In the genomic region with DNA sequence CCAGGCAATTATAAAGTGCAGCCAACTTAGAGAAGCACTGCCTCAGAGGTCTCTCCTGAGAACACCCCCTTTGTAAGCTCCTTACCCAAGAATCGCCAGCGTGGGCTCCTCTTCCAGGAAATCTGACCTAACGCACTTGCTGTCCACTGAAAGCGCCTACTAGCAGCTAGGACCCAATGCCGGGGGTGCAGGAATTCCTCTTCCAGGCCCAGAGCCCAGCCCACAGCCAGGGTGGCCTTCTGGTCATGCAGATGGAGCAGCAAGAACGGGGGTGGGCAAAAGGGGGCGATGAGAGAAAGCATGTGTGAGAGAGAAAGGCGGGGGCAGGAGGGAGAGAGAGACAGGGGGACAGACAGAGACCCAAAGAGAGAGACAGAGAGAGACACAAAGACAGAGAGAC, we compare ENCODE assay signal across 24 cellular contexts.
"Had no signal": no experiment of that assay in that cellular context is flagged by ENCODE, and none has a peak within 500 bp of the region (broad histone marks: within the 10 kb centered on the region; RNA-seq: fewer than 3 reads in every experiment).

No MANE protein-coding gene starts in this region.

- DNase-seq: activated CD4-positive, alpha-beta T cell treated with anti-CD3 and anti-CD28 coated beads for 4 hours; activated CD4-positive, alpha-beta T cell treated with anti-CD3 and anti-CD28 coated beads, Interleukin-2, amount 50 U/mL, for 48 hours; activated CD8-positive, alpha-beta memory T cell treated with anti-CD3 and anti-CD28 coated beads for 24 hours; activated effector memory CD4-positive, alpha-beta T cell treated with anti-CD3 and anti-CD28 coated beads, Interleukin-2, amount 50 U/mL, for 16 hours; activated naive CD4-positive, alpha-beta T cell treated with anti-CD3 and anti-CD28 coated beads for 36 hours; activated naive CD8-positive, alpha-beta T cell treated with anti-CD3 and anti-CD28 coated beads, Interleukin-2, amount 10 ng/mL, durations not matched to agents 7 days and 5 days; brain microvascular endothelial cell; cortex of kidney; foreskin keratinocyte; heart right ventricle; left cardiac atrium; left ventricle myocardium superior; nucleus accumbens; spleen; stimulated activated naive CD4-positive, alpha-beta T cell; T-cell; tibial artery; upper lobe of right lung had no signal

- H3K79me2 ChIP-seq: parathyroid adenoma had no signal

- H3K36me3 Mint-ChIP-seq: activated naive CD8-positive, alpha-beta T cell treated with anti-CD3 and anti-CD28 coated beads, Interleukin-2, amount 10 ng/mL, durations not matched to agents 7 days and 5 days; T-cell had no signal

- H3K27ac Mint-ChIP-seq: activated naive CD4-positive, alpha-beta T cell treated with anti-CD3 and anti-CD28 coated beads for 36 hours; activated naive CD8-positive, alpha-beta T cell treated with anti-CD3 and anti-CD28 coated beads, Interleukin-2, amount 10 ng/mL, durations not matched to agents 7 days and 5 days; nephron; T-cell had no signal

- H3K9me3 ChIP-seq: ascending aorta, upper lobe of right lung had no signal

- H3K27me3 ChIP-seq: ascending aorta, brain microvascular endothelial cell, foreskin keratinocyte, right atrium auricular region, upper lobe of right lung had no signal

- H3K4me1 ChIP-seq: foreskin keratinocyte, heart right ventricle, parathyroid adenoma, right atrium auricular region, spleen, suprapubic skin, tibial artery, upper lobe of right lung had no signal

- H3K36me3 ChIP-seq: ascending aorta, brain microvascular endothelial cell, heart right ventricle, right atrium auricular region, spleen, suprapubic skin, tibial artery, upper lobe of right lung had no signal

- H3K4me1 Mint-ChIP-seq: activated naive CD8-positive, alpha-beta T cell treated with anti-CD3 and anti-CD28 coated beads, Interleukin-2, amount 10 ng/mL, durations not matched to agents 7 days and 5 days; nephron; T-cell had no signal

- H3K4me3 ChIP-seq: ascending aorta, heart right ventricle, right atrium auricular region, spleen, suprapubic skin, tibial artery, upper lobe of right lung had no signal

- H2AFZ ChIP-seq: parathyroid adenoma had no signal

- H3K4me3 Mint-ChIP-seq: activated naive CD4-positive, alpha-beta T cell treated with anti-CD3 and anti-CD28 coated beads for 36 hours; activated naive CD8-positive, alpha-beta T cell treated with anti-CD3 and anti-CD28 coated beads, Interleukin-2, amount 10 ng/mL, durations not matched to agents 7 days and 5 days; nephron; T-cell had no signal

- H3K27ac ChIP-seq: ascending aorta, brain microvascular endothelial cell, foreskin keratinocyte, heart right ventricle, parathyroid adenoma, right atrium auricular region, spleen, suprapubic skin, tibial artery, upper lobe of right lung had no signal

- ATAC-seq: esophagus mucosa, foreskin keratinocyte, heart right ventricle, left cardiac atrium, left ventricle myocardium superior, T-cell, upper lobe of right lung had no signal
